1 cellular context compared by ENCODE assay signal in genomic region chr22:20015971-20016733, GRCh38.
TF ChIP-seq lines count a peak whose summit lies in the region.

No MANE protein-coding gene starts in this region.

TF ChIP-seq in K562, 482 proteins besides CTCF, POLR2A, EP300 and RAD21 (continued from another document and continues in another):
- no peak for TF ChIP-seq COPS2 (conservative IDR thresholded peaks at IDR 0.05)
- TF ChIP-seq SNRNP70 (optimal IDR thresholded peaks at IDR 0.05; ENCODE audit: low read depth, low read length): no peak
- TF ChIP-seq TRIM28 (IDR thresholded peaks at IDR 0.05): no peak
- TF ChIP-seq SMARCB1 (IDR thresholded peaks at IDR 0.05; ENCODE audit: insufficient read length, low read depth): peak; percentile 10
- peak; percentile 63 for TF ChIP-seq MXD1 (CRISPR knock-in tag; IDR thresholded peaks at IDR 0.05; ENCODE audit: borderline replicate concordance, poor library complexity, severe bottlenecking)
- 0 out of 2 replicates have a peak, but pooled peaks have one; percentile 43 for TF ChIP-seq REST (CRISPR knock-in tag; IDR thresholded peaks at IDR 0.05; ENCODE audit: low read depth)
- no peak for TF ChIP-seq RBM39 (optimal IDR thresholded peaks at IDR 0.05; ENCODE audit: low read depth, low read length)
- no peak for TF ChIP-seq EZH2 (IDR thresholded peaks at IDR 0.05; ENCODE audit: borderline replicate concordance, low read depth, low read length)
- no peak for TF ChIP-seq GATA2 (CRISPR knock-in tag; IDR thresholded peaks at IDR 0.05)
- no peak for TF ChIP-seq ZFP30 (CRISPR knock-in tag; IDR thresholded peaks at IDR 0.05; ENCODE audit: borderline replicate concordance)
- no peak for TF ChIP-seq PML (IDR thresholded peaks at IDR 0.05; ENCODE audit: low read length)
- no peak for TF ChIP-seq FOXK2 (conservative IDR thresholded peaks at IDR 0.05 in 1 of 2, IDR thresholded peaks at IDR 0.05 in 1 of 2; ENCODE audit: low read depth in 2 of 2)
- no peak for TF ChIP-seq PBX2 (CRISPR knock-in tag; IDR thresholded peaks at IDR 0.05; ENCODE audit: low read depth)
- no peak for TF ChIP-seq PBX2 (tag; conservative IDR thresholded peaks at IDR 0.05; ENCODE audit: low read depth)
- no peak for TF ChIP-seq CUX1 (CRISPR knock-in tag; IDR thresholded peaks at IDR 0.05)
- TF ChIP-seq BRF1 (IDR thresholded peaks at IDR 0.05; ENCODE audit: borderline replicate concordance, extremely low read depth, insufficient read length): no peak
- no peak for TF ChIP-seq GMEB1 (CRISPR knock-in tag; IDR thresholded peaks at IDR 0.05)
- TF ChIP-seq MLX (CRISPR knock-in tag; conservative IDR thresholded peaks at IDR 0.05): peak in 1 of 2 experiments; percentile 80; a peak in 1 of 4 replicates
- no peak for TF ChIP-seq NFRKB (IDR thresholded peaks at IDR 0.05; ENCODE audit: low read depth)
- TF ChIP-seq ZNF764 (CRISPR knock-in tag; IDR thresholded peaks at IDR 0.05; ENCODE audit: low read depth): peak; percentile 67
- TF ChIP-seq SRSF7 (optimal IDR thresholded peaks at IDR 0.05; ENCODE audit: low read depth, low read length): no peak
- TF ChIP-seq ZNF668 (CRISPR knock-in tag; IDR thresholded peaks at IDR 0.05): peak; percentile 38; the same call in 1 of the 2 replicates
- TF ChIP-seq HNRNPLL (IDR thresholded peaks at IDR 0.05; ENCODE audit: low read depth, low read length, poor library complexity, severe bottlenecking): no peak
- TF ChIP-seq ARID1B (IDR thresholded peaks at IDR 0.05): no peak
- peak; percentile 78 for TF ChIP-seq CHD1 (IDR thresholded peaks at IDR 0.05; ENCODE audit: low read length)
- TF ChIP-seq RREB1 (CRISPR knock-in tag; IDR thresholded peaks at IDR 0.05): peak; percentile 65; the same call in 1 of the 2 replicates
- TF ChIP-seq PCBP2 (IDR thresholded peaks at IDR 0.05; ENCODE audit: low read depth, low read length, poor library complexity, severe bottlenecking): no peak
- TF ChIP-seq KLF16 (IDR thresholded peaks at IDR 0.05): no peak
- peak; percentile 80; the same call in 1 of the 2 replicates for TF ChIP-seq ZNF133 (CRISPR knock-in tag; IDR thresholded peaks at IDR 0.05)
- no peak for TF ChIP-seq SFPQ (IDR thresholded peaks at IDR 0.05; ENCODE audit: low read depth, low read length)
- 0 out of 2 replicates have a peak, but pooled peaks have one; percentile 60 for TF ChIP-seq ZNF57 (CRISPR knock-in tag; IDR thresholded peaks at IDR 0.05)
- no peak for TF ChIP-seq NELFE (IDR thresholded peaks at IDR 0.05; ENCODE audit: insufficient read depth, insufficient read length)
- no peak for TF ChIP-seq ZEB2 (IDR thresholded peaks at IDR 0.05)
- no peak for TF ChIP-seq NFIX (CRISPR knock-in tag; IDR thresholded peaks at IDR 0.05; ENCODE audit: low read depth)
- TF ChIP-seq NFXL1 (CRISPR knock-in tag; IDR thresholded peaks at IDR 0.05): no peak
- TF ChIP-seq KDM5B (IDR thresholded peaks at IDR 0.05; ENCODE audit: insufficient replicate concordance, low read depth, low read length): peak; percentile 26
- peak; percentile 82; the same call in 1 of the 2 replicates for TF ChIP-seq RBM14 (IDR thresholded peaks at IDR 0.05; ENCODE audit: borderline replicate concordance, insufficient read depth, low read depth, low read length)
